16 cellular contexts compared by ENCODE assay signal in genomic region chr2:121485039-121485438, GRCh38. TPM values are rescaled to one million over a fixed set of nuclear protein-coding genes. Genes with fewer than 3 reads are reported as not detected.
DNase-seq lines count a peak whose midpoint lies in the region; ATAC-seq lines count a peak whose summit lies in the region.
"Had no signal": no experiment of that assay in that cellular context is flagged by ENCODE, and none has a peak within 500 bp of the region (broad histone marks: within the 10 kb centered on the region; RNA-seq: fewer than 3 reads in every experiment).

No MANE protein-coding gene starts in this region.

- intact Hi-C loops in activated T-helper 1 cell treated with anti-CD3 and anti-CD28 coated beads, Interleukin-12 subunit alpha, Interleukin-12 subunit beta, Interleukin-2, Interleukin-4 antibody, amounts not matched to agents 30 ng/mL and 10 ng/mL and 1 ng/mL, durations not matched to agents 14 hours and 24 hours and 36 hours (cut with micrococcal nuclease): no loop called here

- peak; percentile 58 for DNase-seq in HCEC 1CT
- DNase-seq in activated T-helper 1 cell treated with anti-CD3 and anti-CD28 coated beads, Interleukin-12 subunit alpha, Interleukin-12 subunit beta, Interleukin-2, Interleukin-4 antibody, amounts not matched to agents 30 ng/mL and 10 ng/mL and 1 ng/mL, durations not matched to agents 14 hours and 24 hours and 36 hours (ENCODE audit: low spot score): no peak
- peak; percentile 35 for DNase-seq in fibroblast of peridontal ligament (ENCODE audit: extremely low read depth)
- peak; percentile 47 for DNase-seq in skeletal muscle cell (ENCODE audit: low read depth)
- DNase-seq in activated effector memory CD4-positive, alpha-beta T cell treated with anti-CD3 and anti-CD28 coated beads, Interleukin-2, amount 50 U/mL, for 16 hours: no peak
- DNase-seq: activated CD4-positive, alpha-beta T cell treated with anti-CD3 and anti-CD28 coated beads, Interleukin-2, amount 50 U/mL, for 48 hours; activated naive CD4-positive, alpha-beta T cell; CD4-positive, CD25-positive, alpha-beta regulatory T cell; cerebellar nuclear complex; MV-4-11; stimulated activated naive CD8-positive, alpha-beta T cell treated with anti-CD3 and anti-CD28 coated beads, Interleukin-15, amount 100 ng/mL, for 72 hours; T-helper 17 cell had no signal

- H3K27me3 Mint-ChIP-seq in activated T-helper 1 cell treated with anti-CD3 and anti-CD28 coated beads, Interleukin-12 subunit alpha, Interleukin-12 subunit beta, Interleukin-2, Interleukin-4 antibody, amounts not matched to agents 30 ng/mL and 10 ng/mL and 1 ng/mL, durations not matched to agents 14 hours and 24 hours and 36 hours (ENCODE audit: insufficient read depth): no peaks in the 10 kb centered on the region
- H3K27me3 Mint-ChIP-seq: CD4-positive, CD25-positive, alpha-beta regulatory T cell; stimulated activated naive CD8-positive, alpha-beta T cell treated with anti-CD3 and anti-CD28 coated beads, Interleukin-15, amount 100 ng/mL, for 72 hours; T-helper 17 cell had no signal

- H3K27ac Mint-ChIP-seq in activated T-helper 1 cell treated with anti-CD3 and anti-CD28 coated beads, Interleukin-12 subunit alpha, Interleukin-12 subunit beta, Interleukin-2, Interleukin-4 antibody, amounts not matched to agents 30 ng/mL and 10 ng/mL and 1 ng/mL, durations not matched to agents 14 hours and 24 hours and 36 hours: peak overlapping the region; percentile 18
- H3K27ac Mint-ChIP-seq: stimulated activated naive CD8-positive, alpha-beta T cell treated with anti-CD3 and anti-CD28 coated beads, Interleukin-15, amount 100 ng/mL, for 72 hours; T-helper 17 cell had no signal

- no peak overlapping the region for H3K4me3 Mint-ChIP-seq in activated T-helper 1 cell treated with anti-CD3 and anti-CD28 coated beads, Interleukin-12 subunit alpha, Interleukin-12 subunit beta, Interleukin-2, Interleukin-4 antibody, amounts not matched to agents 30 ng/mL and 10 ng/mL and 1 ng/mL, durations not matched to agents 14 hours and 24 hours and 36 hours
- H3K4me3 Mint-ChIP-seq: CD4-positive, CD25-positive, alpha-beta regulatory T cell; stimulated activated naive CD8-positive, alpha-beta T cell treated with anti-CD3 and anti-CD28 coated beads, Interleukin-15, amount 100 ng/mL, for 72 hours; T-helper 17 cell had no signal

- peaks cover 11% of the 10 kb centered on the region for H3K4me1 Mint-ChIP-seq in activated T-helper 1 cell treated with anti-CD3 and anti-CD28 coated beads, Interleukin-12 subunit alpha, Interleukin-12 subunit beta, Interleukin-2, Interleukin-4 antibody, amounts not matched to agents 30 ng/mL and 10 ng/mL and 1 ng/mL, durations not matched to agents 14 hours and 24 hours and 36 hours (ENCODE audit: low read depth)

- no peak for ATAC-seq in HG03039 (IDR thresholded peaks at IDR 0.05; ENCODE audit: unreplicated experiment)
- ATAC-seq in GM21825 (IDR thresholded peaks at IDR 0.05; ENCODE audit: unreplicated experiment): no peak
- no peak for ATAC-seq in GM19463 (IDR thresholded peaks at IDR 0.05; ENCODE audit: unreplicated experiment)
- ATAC-seq: stimulated activated naive CD8-positive, alpha-beta T cell treated with anti-CD3 and anti-CD28 coated beads, Interleukin-15, amount 100 ng/mL, for 72 hours; T-helper 17 cell had no signal

- H3K9me3 Mint-ChIP-seq in activated T-helper 1 cell treated with anti-CD3 and anti-CD28 coated beads, Interleukin-12 subunit alpha, Interleukin-12 subunit beta, Interleukin-2, Interleukin-4 antibody, amounts not matched to agents 30 ng/mL and 10 ng/mL and 1 ng/mL, durations not matched to agents 14 hours and 24 hours and 36 hours: no peaks in the 10 kb centered on the region
- H3K9me3 Mint-ChIP-seq: CD4-positive, CD25-positive, alpha-beta regulatory T cell; stimulated activated naive CD8-positive, alpha-beta T cell treated with anti-CD3 and anti-CD28 coated beads, Interleukin-15, amount 100 ng/mL, for 72 hours had no signal

- no peak overlapping the region for H3K4me3 ChIP-seq in skeletal muscle cell (ENCODE audit: low read depth, low read length)

- H3K36me3 Mint-ChIP-seq in activated T-helper 1 cell treated with anti-CD3 and anti-CD28 coated beads, Interleukin-12 subunit alpha, Interleukin-12 subunit beta, Interleukin-2, Interleukin-4 antibody, amounts not matched to agents 30 ng/mL and 10 ng/mL and 1 ng/mL, durations not matched to agents 14 hours and 24 hours and 36 hours (ENCODE audit: low read depth): peaks cover 9% of the 10 kb centered on the region

RNA-seq across cellular contexts. Expression of gene RNU4ATAC, which starts 45.6 kb away (rescaled TPM):
- not detected in 2 replicates for total RNA-seq in activated T-helper 1 cell treated with anti-CD3 and anti-CD28 coated beads, Interleukin-12 subunit alpha, Interleukin-12 subunit beta, Interleukin-2, Interleukin-4 antibody, amounts not matched to agents 30 ng/mL and 10 ng/mL and 1 ng/mL, durations not matched to agents 14 hours and 24 hours and 36 hours
- total RNA-seq: CD4-positive, CD25-positive, alpha-beta regulatory T cell; OCI-LY7; T-helper 17 cell had no signal

Comparison
In these comparisons a context has a peak if more than half of its experiments do, and no peak if none do; other contexts are left out.
1. DNase-seq: peak in HCEC 1CT (single experiment), fibroblast of peridontal ligament (single experiment) and skeletal muscle cell (single experiment); none in activated T-helper 1 cell treated with anti-CD3 and anti-CD28 coated beads, Interleukin-12 subunit alpha, Interleukin-12 subunit beta, Interleukin-2, Interleukin-4 antibody, amounts not matched to agents 30 ng/mL and 10 ng/mL and 1 ng/mL, durations not matched to agents 14 hours and 24 hours and 36 hours (single experiment) and activated effector memory CD4-positive, alpha-beta T cell treated with anti-CD3 and anti-CD28 coated beads, Interleukin-2, amount 50 U/mL, for 16 hours (single experiment).